Comparison of ENCODE assay signal across 8 cellular contexts in genomic region chr4:55346851-55347255, GRCh38. TPM values are rescaled to one million over a fixed set of nuclear protein-coding genes. Genes with fewer than 3 reads are reported as not detected.
DNase-seq lines count a peak whose midpoint lies in the region; ATAC-seq, FAIRE-seq and TF ChIP-seq lines count a peak whose summit lies in the region.

No MANE protein-coding gene starts in this region.

- H3K27me3 ChIP-seq in BLaER1 treated with 17β-estradiol and CSF1 and Interleukin-3, amounts not matched to agents 10 nM and 100 nM = no peaks in the 10 kb centered on the region
- H3K27me3 ChIP-seq in bronchial epithelial cell (ENCODE audit: control insufficient read depth, insufficient read depth, low read length) = no peaks in the 10 kb centered on the region

- no peaks in the 10 kb centered on the region for H3K27me3 Mint-ChIP-seq in mesothelial cell of epicardium (ENCODE audit: low read depth)

- H3K9ac ChIP-seq in BLaER1 treated with 17β-estradiol and CSF1 and Interleukin-3, amounts not matched to agents 10 nM and 100 nM = peak overlapping the region; percentile 85 to 95 (median 89)

- peaks cover 4% of the 10 kb centered on the region for H3K36me3 Mint-ChIP-seq in mesothelial cell of epicardium

- peak overlapping the region; percentile 86 to 98 (median 95) for H3K4me2 ChIP-seq in BLaER1 treated with 17β-estradiol and CSF1 and Interleukin-3, amounts not matched to agents 10 nM and 100 nM

- peaks cover 2 to 19% (median 10%) of the 10 kb centered on the region in 11 experiments; a peak in 17 of 22 replicates for H3K9me3 ChIP-seq in BLaER1 treated with 17β-estradiol and CSF1 and Interleukin-3, amounts not matched to agents 10 nM and 100 nM (replicated peaks in 1 of 11)

- TF ChIP-seq CTCF in bronchial epithelial cell (IDR thresholded peaks at IDR 0.05; ENCODE audit: insufficient read depth, low read length, severe bottlenecking) = no peak
- no peak for TF ChIP-seq CTCF in mesothelial cell of epicardium (IDR thresholded peaks at IDR 0.05; ENCODE audit: unreplicated experiment)

- peak overlapping the region; percentile 86 for H3K4me3 Mint-ChIP-seq in mesothelial cell of epicardium

- H3K27ac ChIP-seq in BLaER1 treated with 17β-estradiol and CSF1 and Interleukin-3, amounts not matched to agents 10 nM and 100 nM = peak overlapping the region; percentile 84 to 95 (median 89)

- no peaks in the 10 kb centered on the region for H3K9me3 Mint-ChIP-seq in mesothelial cell of epicardium

- peak overlapping the region; percentile 63 to 82 (median 75) for H3K4me3 ChIP-seq in BLaER1 treated with 17β-estradiol and CSF1 and Interleukin-3, amounts not matched to agents 10 nM and 100 nM
- H3K4me3 ChIP-seq in bronchial epithelial cell (ENCODE audit: low read depth, low read length) = peak overlapping the region; percentile 73

- H3K36me3 ChIP-seq in BLaER1 treated with 17β-estradiol and CSF1 and Interleukin-3, amounts not matched to agents 10 nM and 100 nM = peaks cover 0 to 13% (median 9%) of the 10 kb centered on the region in 11 experiments; a peak in 16 of 22 replicates
- no peaks in the 10 kb centered on the region for H3K36me3 ChIP-seq in bronchial epithelial cell (ENCODE audit: control insufficient read depth, insufficient read depth, low read length)

- ATAC-seq in HG03378 (IDR thresholded peaks at IDR 0.05; ENCODE audit: unreplicated experiment) (peak; percentile 9), HG02870 (IDR thresholded peaks at IDR 0.05; ENCODE audit: unreplicated experiment) (no peak)

- no peaks in the 10 kb centered on the region; a peak in 1 of 22 replicates for H4K20me1 ChIP-seq in BLaER1 treated with 17β-estradiol and CSF1 and Interleukin-3, amounts not matched to agents 10 nM and 100 nM

- H3K4me1 Mint-ChIP-seq in mesothelial cell of epicardium = peaks cover 18% of the 10 kb centered on the region

- peak overlapping the region; percentile 91 for H3K27ac Mint-ChIP-seq in mesothelial cell of epicardium

- no peak for DNase-seq in bronchial epithelial cell (ENCODE audit: low read depth)
- no peak for DNase-seq in mesothelial cell of epicardium (ENCODE audit: low spot score in 2 of 2, unreplicated experiment in 2 of 2)
- no peak for DNase-seq in HT-29 (ENCODE audit: low spot score)
- no peak for DNase-seq in activated effector memory CD4-positive, alpha-beta T cell treated with Interleukin-2 at 50 U/mL for 16 hours
- DNase-seq in T1000 (lab: John Stamatoyannopoulos, UW) = no peak

- H3K4me1 ChIP-seq in BLaER1 treated with 17β-estradiol and CSF1 and Interleukin-3, amounts not matched to agents 10 nM and 100 nM = peaks cover 18 to 39% (median 22%) of the 10 kb centered on the region in 10 experiments

- no peak for FAIRE-seq in bronchial epithelial cell (lab: Jason Lieb, UNC)

RNA-seq across cellular contexts. Expression of gene SRD5A3, which starts 0.8 kb away (rescaled TPM):
- total RNA-seq in bronchial epithelial cell (5.5 and 19.5 TPM in 2 replicates), mesothelial cell of epicardium (17.5 to 20.8 TPM (median 17.6 TPM) in 3 replicates)
- total RNA-seq in HT-29 (2014; rRNA removed; shearing (Covaris generic)) = 3.8 and 3.9 TPM in 2 replicates

RNA-seq across cellular contexts. Expression of gene TMEM165, which starts 48.9 kb away (rescaled TPM):
- total RNA-seq in bronchial epithelial cell (75.8 and 108 TPM in 2 replicates), mesothelial cell of epicardium (94.3 to 98.7 TPM (median 96.1 TPM) in 3 replicates)
- total RNA-seq in HT-29 (2014; rRNA removed; shearing (Covaris generic)) = 125 and 162 TPM in 2 replicates
